In genomic region chr9:130049431-130050210, GRCh38 we compare ENCODE assay signal across 1 cellular context.
TF ChIP-seq lines count a peak whose summit lies in the region.

No MANE protein-coding gene starts in this region.

TF ChIP-seq in endothelial cell of umbilical vein, 7 proteins besides CTCF, POLR2A, EP300 and RAD21 (continued from another document):
- TF ChIP-seq, protein P1, sequence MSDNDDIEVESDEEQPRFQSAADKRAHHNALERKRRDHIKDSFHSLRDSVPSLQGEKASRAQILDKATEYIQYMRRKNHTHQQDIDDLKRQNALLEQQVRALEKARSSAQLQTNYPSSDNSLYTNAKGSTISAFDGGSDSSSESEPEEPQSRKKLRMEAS (IDR thresholded peaks at IDR 0.05; ENCODE audit: insufficient read depth, insufficient read length) = no peak
- TF ChIP-seq GATA2 (IDR thresholded peaks at IDR 0.05; ENCODE audit: insufficient read depth, insufficient read length, low read depth, low read length) = no peak
